Comparison of ENCODE assay signal across 8 cellular contexts in genomic region chr3:187165144-187165543, GRCh38. TPM values are rescaled to one million over a fixed set of nuclear protein-coding genes. Genes with fewer than 3 reads are reported as not detected.
DNase-seq lines count a peak whose midpoint lies in the region; ATAC-seq and TF ChIP-seq lines count a peak whose summit lies in the region.

No MANE protein-coding gene starts in this region.

- POLR2A ChIA-PET in MCF 10A (lab: Yijun Ruan, JAX) = interaction anchor here (0.6 to 2.2 kb wide), 18 partner anchors 9 to 553 kb away, joined by 3 to 13 read pairs (median 4); partner anchors contain the start of gene EIF4A2

- ATAC-seq in stimulated activated memory B cell treated with anti-CD40 and anti-IgM and Interleukin-4, amounts not matched to agents 10 μg/mL and 1 μg/mL and 100 μg/mL, for 72 hours = peak; percentile 48
- ATAC-seq in GM18873 (IDR thresholded peaks at IDR 0.05; ENCODE audit: low FRiP score, unreplicated experiment) = no peak

- no peaks in the 10 kb centered on the region for H3K36me3 Mint-ChIP-seq in MCF 10A (ENCODE audit: insufficient read depth, unreplicated experiment)
- no peaks in the 10 kb centered on the region for H3K36me3 Mint-ChIP-seq in stimulated activated memory B cell treated with anti-CD40 and anti-IgM and Interleukin-4, amounts not matched to agents 10 μg/mL and 1 μg/mL and 100 μg/mL, for 72 hours

- intact Hi-C loops in MCF 10A (cut with micrococcal nuclease) = loop anchor here (1.0 to 5.0 kb wide), 3 partner anchors 52 to 316 kb away; partner anchors contain the start of gene ST6GAL1

- H3K27ac Mint-ChIP-seq in MCF 10A (ENCODE audit: low read depth, unreplicated experiment) = no peak overlapping the region
- H3K27ac Mint-ChIP-seq in stimulated activated memory B cell treated with anti-CD40 and anti-IgM and Interleukin-4, amounts not matched to agents 10 μg/mL and 1 μg/mL and 100 μg/mL, for 72 hours = no peak overlapping the region

- TF ChIP-seq CTCF in NB4 (IDR thresholded peaks at IDR 0.05; ENCODE audit: low read depth, low read length) = peak; percentile 41
- peak; percentile 54 for TF ChIP-seq CTCF in MCF 10A (IDR thresholded peaks at IDR 0.05; ENCODE audit: unreplicated experiment)

- no TSS peak for BruUV-seq in MCF 10A (replicated peaks; lab: Mats Ljungman, UMichigan)

- peaks cover 15% of the 10 kb centered on the region for H3K27me3 Mint-ChIP-seq in MCF 10A (ENCODE audit: insufficient read depth, unreplicated experiment)
- H3K27me3 Mint-ChIP-seq in stimulated activated memory B cell treated with anti-CD40 and anti-IgM and Interleukin-4, amounts not matched to agents 10 μg/mL and 1 μg/mL and 100 μg/mL, for 72 hours = peaks cover 7% of the 10 kb centered on the region

- no peak overlapping the region for H3K4me3 Mint-ChIP-seq in MCF 10A (ENCODE audit: unreplicated experiment)
- H3K4me3 Mint-ChIP-seq in stimulated activated memory B cell treated with anti-CD40 and anti-IgM and Interleukin-4, amounts not matched to agents 10 μg/mL and 1 μg/mL and 100 μg/mL, for 72 hours = no peak overlapping the region

- peaks cover 11% of the 10 kb centered on the region for H3K4me1 Mint-ChIP-seq in MCF 10A (ENCODE audit: insufficient read depth, unreplicated experiment)
- no peaks in the 10 kb centered on the region for H3K4me1 Mint-ChIP-seq in stimulated activated memory B cell treated with anti-CD40 and anti-IgM and Interleukin-4, amounts not matched to agents 10 μg/mL and 1 μg/mL and 100 μg/mL, for 72 hours

- CTCF ChIA-PET in MCF 10A (lab: Yijun Ruan, JAX) = interaction anchor here (0.5 to 8.5 kb wide), 38 partner anchors 17 to 1555 kb away, joined by 3 to 152 read pairs (median 4); partner anchors contain the start of gene RPL39L

- no peak overlapping the region for H3K4me3 ChIP-seq in NB4 (ENCODE audit: low read depth, low read length)

- DNase-seq in activated T-cell treated with anti-CD3 and anti-CD28 coated beads for 24 hours (ENCODE audit: low read depth) (peak; percentile 17), NB4 (ENCODE audit: low read depth) (peak; percentile 57), RPMI8226 (peak; percentile 61), MCF 10A (ENCODE audit: unreplicated experiment) (peak; percentile 80), inferior parietal cortex (ENCODE audit: extremely low spot score) (peak; percentile 81)
- DNase-seq in activated T-cell treated with anti-CD3 and anti-CD28 coated beads, Interleukin-2, amount 50 U/mL, for 1 hour = no peak

- H3K9me3 Mint-ChIP-seq in MCF 10A (ENCODE audit: unreplicated experiment) = no peaks in the 10 kb centered on the region
- no peaks in the 10 kb centered on the region for H3K9me3 Mint-ChIP-seq in stimulated activated memory B cell treated with anti-CD40 and anti-IgM and Interleukin-4, amounts not matched to agents 10 μg/mL and 1 μg/mL and 100 μg/mL, for 72 hours

- TF ChIP-seq POLR2A in NB4 (IDR thresholded peaks at IDR 0.05; ENCODE audit: extremely low read depth, insufficient read length) = no peak

RNA-seq across cellular contexts. Expression of gene RPL39L, which starts 25.8 kb away (rescaled TPM):
- 1.0 and 3.3 TPM in 2 replicates for total RNA-seq in MCF 10A (2022)

RNA-seq across cellular contexts. Expression of gene RTP1, which starts 32.1 kb away (rescaled TPM):
- total RNA-seq in MCF 10A (2022) = not detected in 2 replicates
